Comparison of ENCODE assay signal across 1 cellular context in genomic region chr16:75038036-75038959, GRCh38.
TF ChIP-seq lines count a peak whose summit lies in the region.

No MANE protein-coding gene starts in this region.

TF ChIP-seq in K562, 482 proteins besides CTCF, POLR2A, EP300 and RAD21 (continued from another document):
- TF ChIP-seq ZNF592 (IDR thresholded peaks at IDR 0.05): peak; percentile 52
- TF ChIP-seq RFX5 (IDR thresholded peaks at IDR 0.05; ENCODE audit: low read depth, low read length): no peak
- TF ChIP-seq, protein P1, sequence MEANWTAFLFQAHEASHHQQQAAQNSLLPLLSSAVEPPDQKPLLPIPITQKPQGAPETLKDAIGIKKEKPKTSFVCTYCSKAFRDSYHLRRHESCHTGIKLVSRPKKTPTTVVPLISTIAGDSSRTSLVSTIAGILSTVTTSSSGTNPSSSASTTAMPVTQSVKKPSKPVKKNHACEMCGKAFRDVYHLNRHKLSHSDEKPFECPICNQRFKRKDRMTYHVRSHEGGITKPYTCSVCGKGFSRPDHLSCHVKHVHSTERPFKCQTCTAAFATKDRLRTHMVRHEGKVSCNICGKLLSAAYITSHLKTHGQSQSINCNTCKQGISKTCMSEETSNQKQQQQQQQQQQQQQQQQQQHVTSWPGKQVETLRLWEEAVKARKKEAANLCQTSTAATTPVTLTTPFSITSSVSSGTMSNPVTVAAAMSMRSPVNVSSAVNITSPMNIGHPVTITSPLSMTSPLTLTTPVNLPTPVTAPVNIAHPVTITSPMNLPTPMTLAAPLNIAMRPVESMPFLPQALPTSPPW (CRISPR knock-in tag; IDR thresholded peaks at IDR 0.05): peak; percentile 20; the same call in 1 of the 2 replicates
- TF ChIP-seq RFX7 (CRISPR knock-in tag; IDR thresholded peaks at IDR 0.05): no peak
- no peak for TF ChIP-seq SIX5 (IDR thresholded peaks at IDR 0.05; ENCODE audit: borderline replicate concordance in 1 of 2, insufficient read depth in 1 of 2, low read depth in 1 of 2, low read length in 2 of 2)
